ENCODE assay signal across 19 cellular contexts in the genomic region with DNA sequence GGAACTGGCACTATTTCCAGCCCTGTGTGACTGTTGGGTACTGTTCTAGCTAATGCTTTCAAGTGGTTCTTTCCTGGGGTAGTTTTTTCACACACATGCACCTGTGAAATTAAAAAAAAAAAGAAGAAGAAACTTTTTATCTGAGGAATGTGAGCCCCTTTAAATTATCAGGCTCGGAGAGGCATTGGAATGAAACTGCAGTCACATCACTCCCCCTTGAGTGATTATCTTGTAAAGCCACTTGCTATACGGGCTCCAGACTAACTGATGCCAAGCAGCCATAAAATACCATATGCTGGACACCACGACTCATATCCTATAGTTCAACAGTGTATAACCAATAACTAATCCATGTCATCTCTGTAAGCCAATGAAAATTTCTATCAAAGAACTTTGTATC. TPM values are rescaled to one million over a fixed set of nuclear protein-coding genes. Genes with fewer than 3 reads are reported as not detected.
DNase-seq lines count a peak whose midpoint lies in the region; ATAC-seq, FAIRE-seq and TF ChIP-seq lines count a peak whose summit lies in the region.
"Not testable (repeated sequence)": the region's sequence is repeated elsewhere in the genome, so short reads cannot be mapped to it uniquely, and the experiment has no call there.
"Had no signal": no experiment of that assay in that cellular context is flagged by ENCODE, and none has a peak within 500 bp of the region (broad histone marks: within the 10 kb centered on the region; RNA-seq: fewer than 3 reads in every experiment).

No MANE protein-coding gene starts in this region.

- H3K4me3 Mint-ChIP-seq in GM23338, result not testable (repeated sequence)

- H4K20me1 ChIP-seq in DND-41 (ENCODE audit: insufficient read depth, low read length); GM23338 (replicated peaks; ENCODE audit: insufficient read depth); K562 (replicated peaks; ENCODE audit: control insufficient read depth, insufficient read depth, low read length): not testable (repeated sequence)

- POLR2A ChIA-PET in K562 (lab: Yijun Ruan, JAX), result not testable (repeated sequence)

- 0 out of 2 replicates have a peak overlapping the region, but pooled peaks have one; percentile 26 for H3K9ac ChIP-seq in DND-41 (ENCODE audit: low read depth, low read length)
- H3K9ac ChIP-seq in K562 (ENCODE audit: insufficient read depth in 1 of 2, low read depth in 2 of 2, low read length in 2 of 2), result not testable (repeated sequence)

- peak; percentile 51 for DNase-seq in DND-41
- not testable (repeated sequence) for DNase-seq in GM23338 (ENCODE audit: low spot score); K562 (ENCODE audit: extremely low read depth in 1 of 4, low spot score in 3 of 4)
- peak; percentile 33 for DNase-seq in Jurkat, Clone E6-1 (ENCODE audit: low read depth, low spot score)
- DNase-seq in NB4 (ENCODE audit: low read depth), result peak; percentile 16
- DNase-seq in OCI-M1 (lab: John Stamatoyannopoulos, UW), result peak; percentile 31

- CTCF ChIA-PET in K562 (lab: Yijun Ruan, JAX; ENCODE audit: low intra/inter-chr PET ratio), result not testable (repeated sequence)

- H3K4me1 ChIP-seq in DND-41 (ENCODE audit: insufficient read depth, low read length), result peaks cover 17% of the 10 kb centered on the region
- H3K4me1 ChIP-seq in GM23338 (ENCODE audit: insufficient read depth); K562 (replicated peaks in 1 of 2; ENCODE audit: control insufficient read depth in 2 of 2, insufficient read depth in 2 of 2, low read length in 2 of 2): not testable (repeated sequence)

- H3K27me3 Mint-ChIP-seq in GM23338 (ENCODE audit: insufficient read depth, low read depth, poor library complexity), result not testable (repeated sequence)

- TF ChIP-seq EP300 in K562 (IDR thresholded peaks at IDR 0.05; ENCODE audit: low read length), result not testable (repeated sequence)

- not testable (repeated sequence) for H3K4me3 ChIP-seq in DND-41 (ENCODE audit: low read depth in 1 of 2, low read length in 2 of 2); GM23338; Jurkat, Clone E6-1 (ENCODE audit: low read length); NB4 (ENCODE audit: low read depth, low read length); K562

- H3K9me1 ChIP-seq in K562 (ENCODE audit: control insufficient read depth, insufficient read depth, low read length), result not testable (repeated sequence)

- TF ChIP-seq CTCF in DND-41 (IDR thresholded peaks at IDR 0.05; ENCODE audit: borderline replicate concordance, extremely low read depth, low read length, poor library complexity, severe bottlenecking); NB4 (IDR thresholded peaks at IDR 0.05; ENCODE audit: low read depth, low read length); K562 (IDR thresholded peaks at IDR 0.05 in 2 of 3, conservative IDR thresholded peaks at IDR 0.05 in 1 of 3; ENCODE audit: insufficient read depth in 2 of 3, low read depth in 1 of 3, low read length in 3 of 3): not testable (repeated sequence)
- 0 out of 4 replicates have a peak, but pooled peaks of 1 of the 2 experiments have one; percentile 6 for TF ChIP-seq CTCF in GM23338 (conservative IDR thresholded peaks at IDR 0.05; ENCODE audit: low read depth in 2 of 2)

- not testable (repeated sequence) for H3K36me3 Mint-ChIP-seq in GM23338 (ENCODE audit: low read depth)

- not testable (repeated sequence) for TF ChIP-seq POLR2A in NB4 (IDR thresholded peaks at IDR 0.05; ENCODE audit: extremely low read depth, insufficient read length); K562 (conservative IDR thresholded peaks at IDR 0.05)

- ATAC-seq in DND-41 (ENCODE audit: insufficient read depth, low read depth) (peak; percentile 86), GM23338 (peak; percentile 19; the same call in 1 of the 3 replicates), K562 (peak; percentile 74)

- H3K27ac ChIP-seq in DND-41 (ENCODE audit: low read length), result peak overlapping the region; percentile 67
- not testable (repeated sequence) for H3K27ac ChIP-seq in GM23338 (ENCODE audit: low read depth); K562 (ENCODE audit: extremely low read depth, low read depth, low read length)

- not testable (repeated sequence) for H3F3A ChIP-seq in GM23338 (replicated peaks; ENCODE audit: low read depth)

- not testable (repeated sequence) for H2AFZ ChIP-seq in DND-41 (ENCODE audit: low read depth, low read length); GM23338; K562 (ENCODE audit: low read depth, low read length)

- H3K9me3 ChIP-seq in DND-41 (ENCODE audit: insufficient read depth, low read length, severe bottlenecking); K562 (replicated peaks; ENCODE audit: control insufficient read depth, insufficient read depth, low read depth, low read length): not testable (repeated sequence)

- not testable (repeated sequence) for H3K79me2 ChIP-seq in DND-41 (ENCODE audit: insufficient read depth, low read length); GM23338 (replicated peaks; ENCODE audit: insufficient read depth); K562 (ENCODE audit: control insufficient read depth, insufficient read depth, low read length)

- not testable (repeated sequence) for H3K27ac Mint-ChIP-seq in GM23338

- intact Hi-C loops in K562 (cut with micrococcal nuclease), result not testable (repeated sequence)

- in situ Hi-C loops in K562 (cut with MboI), result not testable (repeated sequence)

- H3K9me2 ChIP-seq in GM23338 (ENCODE audit: insufficient read depth), result not testable (repeated sequence)

- WGBS in K562 (ENCODE audit: insufficient coverage, low coverage, missing lambda C conversion rate), result 0% methylated on average over 1 of the region's 3 CpGs

- not testable (repeated sequence) for H3K27me3 ChIP-seq in DND-41 (ENCODE audit: insufficient read depth, low read length, poor library complexity); GM23338 (ENCODE audit: insufficient read depth); K562 (ENCODE audit: control insufficient read depth in 2 of 2, insufficient read depth in 2 of 2, low read length in 2 of 2)

- not testable (repeated sequence) for BruUV-seq in K562 (replicated peaks; lab: Mats Ljungman, UMichigan)

- TF ChIP-seq RAD21 in K562 (CRISPR knock-in tag; conservative IDR thresholded peaks at IDR 0.05 in 1 of 2, IDR thresholded peaks at IDR 0.05 in 1 of 2), result not testable (repeated sequence)

- not testable (repeated sequence) for H3K9me3 Mint-ChIP-seq in GM23338

- FAIRE-seq in K562 (lab: Jason Lieb, UNC), result not testable (repeated sequence)

- H3K36me3 ChIP-seq in DND-41 (ENCODE audit: insufficient read depth, low read length); GM23338 (ENCODE audit: insufficient read depth); K562 (ENCODE audit: control insufficient read depth, insufficient read depth, low read length): not testable (repeated sequence)

- H3K4me1 Mint-ChIP-seq in GM23338, result peaks cover 14% of the 10 kb centered on the region

- H3K4me2 ChIP-seq in DND-41 (ENCODE audit: insufficient read depth, low read length), result 0 out of 2 replicates have a peak overlapping the region, but pooled peaks have one; percentile 22
- not testable (repeated sequence) for H3K4me2 ChIP-seq in GM23338; K562 (ENCODE audit: insufficient read depth, low read length)

RNA-seq across cellular contexts. Expression of a gene that starts 5.4 kb away (rescaled TPM):
- total RNA-seq in GM23338 (2014; rRNA removed; shearing (Covaris generic)), result not detected in 2 replicates
- polyA plus RNA-seq in GM23338 (2016; fragmentation: Nextera tagmentation; extraction: Ambion mirVana) (not detected in 2 replicates), K562 (2011; rRNA removed) (0.13 and 0.18 TPM in 2 replicates), K562 (2014; fragmentation: Illumina TruSeq; extraction: Trizol) (0.10 and 0.17 TPM in 2 replicates), K562 (2014; fragmentation: Nextera tagmentation; extraction: Ambion mirVana) (under 1 TPM; 0.14 to 0.23 TPM), K562 (2014; rRNA removed) (0.20 and 0.46 TPM in 2 replicates)
- polyA plus RNA-seq in Jurkat, Clone E6-1 (2012; ENCODE audit: insufficient read depth, insufficient read length), result not detected
- 0.32 and 0.44 TPM in 2 replicates for total RNA-seq in K562 (2011; cell fraction: chromatin; rRNA removed; ENCODE audit: low replicate concordance)
- 0.50 TPM in 1 of 2 replicates, not detected in the other for total RNA-seq in K562 (2011; cell fraction: nucleolus; rRNA removed)
- 0.29 TPM in 1 of 2 replicates, not detected in the other for total RNA-seq in K562 (2011; cell fraction: nucleoplasm; rRNA removed)
- total RNA-seq in K562 (2014; rRNA removed) (not detected in 2 replicates), K562 (2014; rRNA removed; fragmentation: Illumina TruSeq; extraction: Trizol) (not detected in 2 replicates), K562 (2015; rRNA removed; fragmentation: Illumina TruSeq; extraction: Trizol) (0.19 and 0.29 TPM in 2 replicates), K562 (2021) (not detected in 2 replicates)
- 0.04 TPM in 1 of 2 replicates, not detected in the other for polyA plus RNA-seq in K562 (2011; cell fraction: cytosol; rRNA removed)
- 0.17 TPM in 1 of 2 replicates, not detected in the other for polyA plus RNA-seq in K562 (2011; cell fraction: nucleus; rRNA removed)
- polyA plus RNA-seq in K562 (2012), result 0.17 and 4.4 TPM in 2 replicates
- not detected in 2 replicates for polyA minus RNA-seq in K562 (2011; rRNA and poly(A)+ RNA removed)
- polyA minus RNA-seq in K562 (2011; cell fraction: cytosol; rRNA and poly(A)+ RNA removed), result not detected in 2 replicates
- 0.40 and 0.44 TPM in 2 replicates for polyA minus RNA-seq in K562 (2011; cell fraction: nucleus; rRNA and poly(A)+ RNA removed)
- total RNA-seq: A172; A673; B cell; Caco-2; Calu3; CD4-positive, CD25-positive, alpha-beta regulatory T cell; CD8-positive, alpha-beta memory T cell; CD8-positive, alpha-beta T cell; Daoy had no signal
- polyA plus RNA-seq: A549; AG04450; BJ; CD4-positive, alpha-beta memory T cell; CD4-positive, CD25-positive, alpha-beta regulatory T cell; CD8-positive, alpha-beta memory T cell had no signal

Comparison
In these comparisons a context has a peak if more than half of its experiments do, and no peak if none do; other contexts are left out.
1. ATAC-seq: peak in every context shown above with its lines; median percentile 86 in DND-41; 74 in K562; 19 in GM23338.